Comparison of ENCODE assay signal across 8 cellular contexts in the genomic region with DNA sequence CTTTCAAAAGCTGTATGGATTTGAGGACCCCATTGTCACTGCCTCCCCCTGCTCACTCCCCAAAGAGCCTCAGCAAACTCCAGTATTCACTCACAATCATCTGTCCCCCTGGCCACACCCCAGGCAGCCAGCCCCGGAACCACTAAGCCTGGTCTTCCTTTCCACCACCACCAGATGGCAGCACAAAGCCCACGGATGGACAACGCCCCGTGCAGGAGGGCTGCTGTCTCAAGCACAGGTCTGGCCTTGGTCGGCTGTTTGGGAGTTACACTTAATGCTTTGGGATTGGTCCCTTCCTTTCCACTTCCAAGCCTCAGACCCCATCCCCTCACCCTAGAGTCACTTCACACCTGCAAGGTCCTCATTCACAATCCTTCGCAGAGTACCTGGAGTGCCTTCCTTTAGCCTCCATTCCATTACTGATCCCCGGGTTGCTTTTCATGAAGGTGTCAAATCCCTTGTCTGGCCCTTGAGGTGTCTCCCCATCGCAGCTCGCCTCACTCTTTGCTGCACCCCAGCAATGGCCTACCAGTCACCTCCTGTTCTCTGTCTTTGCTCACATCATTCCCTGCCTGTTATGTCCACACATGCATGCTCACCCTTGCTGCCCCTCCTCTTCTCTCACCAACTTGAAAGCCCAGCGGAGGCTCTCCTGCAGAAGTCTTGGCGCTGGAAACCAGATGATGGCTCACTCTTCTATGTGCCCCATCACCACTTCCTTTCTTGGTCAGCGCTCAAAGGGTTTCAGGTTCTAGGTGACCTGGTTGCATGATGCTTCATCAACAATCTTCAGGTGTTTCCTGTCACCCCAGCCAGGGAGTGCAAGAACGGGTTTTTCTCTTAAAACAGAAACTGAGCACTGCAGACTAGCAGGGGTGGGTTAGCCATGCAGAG. TPM values are rescaled to one million over a fixed set of nuclear protein-coding genes. Genes with fewer than 3 reads are reported as not detected.
DNase-seq lines count a peak whose midpoint lies in the region; ATAC-seq, FAIRE-seq and TF ChIP-seq lines count a peak whose summit lies in the region.

No MANE protein-coding gene starts in this region.

- intact Hi-C loops in left colon (cut with DNase I, micrococcal nuclease), result loop anchor here in 1 of 2 donors (5.0 kb wide), 1 partner anchor 151 kb away; no protein-coding TSS in a partner anchor

- H3K27me3 ChIP-seq in bronchial epithelial cell (ENCODE audit: control insufficient read depth, insufficient read depth, low read length), result no peaks in the 10 kb centered on the region

- DNase-seq in AG09309 (ENCODE audit: low read depth) (no peak), NCI-H2196 (lab: John Stamatoyannopoulos, UW; ENCODE audit: unreplicated experiment) (peak; percentile 88), WTC11 (ENCODE audit: low spot score) (peak; percentile 87), bronchial epithelial cell (ENCODE audit: low read depth) (peak; percentile 54), left colon (peak; percentile 65 to 82)
- peak; percentile 70 to 80 (median 80) for DNase-seq in stimulated activated CD4-positive, alpha-beta T cell treated with anti-CD3 and anti-CD28 coated beads, TNF-alpha, amount 100 ng/mL, for 24 hours (ENCODE audit: low read depth in 3 of 3)

- no peaks in the 10 kb centered on the region for H3K4me1 Mint-ChIP-seq in WTC11

- FAIRE-seq in bronchial epithelial cell (lab: Jason Lieb, UNC), result no peak

- POLR2A ChIA-PET in WTC11 (lab: Charles Lee), result no interaction called here

- no peak overlapping the region for H3K4me3 Mint-ChIP-seq in WTC11

- H3K4me3 ChIP-seq in AG09309 (ENCODE audit: control insufficient read depth, low read depth, low read length) (no peak overlapping the region), bronchial epithelial cell (ENCODE audit: low read depth, low read length) (no peak overlapping the region)

- H3K9me3 Mint-ChIP-seq in WTC11, result no peaks in the 10 kb centered on the region

- H3K36me3 Mint-ChIP-seq in WTC11, result no peaks in the 10 kb centered on the region

- peak; percentile 90 for TF ChIP-seq CTCF in AG09309 (IDR thresholded peaks at IDR 0.05; ENCODE audit: control insufficient read depth, insufficient read depth, low read depth, low read length, missing control alignments)
- TF ChIP-seq CTCF in WTC11 (IDR thresholded peaks at IDR 0.05), result peak; percentile 82
- TF ChIP-seq CTCF in bronchial epithelial cell (IDR thresholded peaks at IDR 0.05; ENCODE audit: insufficient read depth, low read length, severe bottlenecking), result peak; percentile 91

- CTCF ChIA-PET in WTC11 (lab: Charles Lee), result interaction anchor here (1.6 to 3.2 kb wide), 3 partner anchors 12 to 150 kb away, joined by 7 to 18 read pairs (median 7); no protein-coding TSS in a partner anchor

- no peak overlapping the region for H3K27ac Mint-ChIP-seq in WTC11

- no peaks in the 10 kb centered on the region for H3K36me3 ChIP-seq in bronchial epithelial cell (ENCODE audit: control insufficient read depth, insufficient read depth, low read length)

- ATAC-seq in GM18868 (IDR thresholded peaks at IDR 0.05; ENCODE audit: unreplicated experiment), result peak; percentile 51
- ATAC-seq in HG03064 (IDR thresholded peaks at IDR 0.05; ENCODE audit: low read depth, unreplicated experiment), result peak; percentile 42
- peak; percentile 100 for ATAC-seq in WTC11
- ATAC-seq in left colon, result peak; percentile 94

- peaks cover 5% of the 10 kb centered on the region; the same call in 1 of the 2 replicates for H3K27me3 Mint-ChIP-seq in WTC11 (ENCODE audit: low read depth)

TF ChIP-seq in WTC11, 78 proteins besides CTCF, POLR2A, EP300 and RAD21:
- TF ChIP-seq, protein P1, sequence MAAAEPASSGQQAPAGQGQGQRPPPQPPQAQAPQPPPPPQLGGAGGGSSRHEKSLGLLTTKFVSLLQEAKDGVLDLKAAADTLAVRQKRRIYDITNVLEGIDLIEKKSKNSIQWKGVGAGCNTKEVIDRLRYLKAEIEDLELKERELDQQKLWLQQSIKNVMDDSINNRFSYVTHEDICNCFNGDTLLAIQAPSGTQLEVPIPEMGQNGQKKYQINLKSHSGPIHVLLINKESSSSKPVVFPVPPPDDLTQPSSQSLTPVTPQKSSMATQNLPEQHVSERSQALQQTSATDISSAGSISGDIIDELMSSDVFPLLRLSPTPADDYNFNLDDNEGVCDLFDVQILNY (CRISPR knock-in tag; IDR thresholded peaks at IDR 0.05), result no peak
- TF ChIP-seq ETV6 (CRISPR knock-in tag; IDR thresholded peaks at IDR 0.05) (no peak), ZBTB21 (CRISPR knock-in tag; IDR thresholded peaks at IDR 0.05; ENCODE audit: borderline replicate concordance) (no peak), ZNF317 (CRISPR knock-in tag; IDR thresholded peaks at IDR 0.05; ENCODE audit: borderline replicate concordance, low read depth) (no peak), EMX1 (CRISPR knock-in tag; IDR thresholded peaks at IDR 0.05) (no peak), HMGA2 (CRISPR knock-in tag; IDR thresholded peaks at IDR 0.05) (no peak), FOXJ3 (CRISPR knock-in tag; IDR thresholded peaks at IDR 0.05; ENCODE audit: borderline replicate concordance) (no peak), IRF2 (CRISPR knock-in tag; IDR thresholded peaks at IDR 0.05; ENCODE audit: borderline replicate concordance, low read depth) (no peak)
- TF ChIP-seq, protein P2, sequence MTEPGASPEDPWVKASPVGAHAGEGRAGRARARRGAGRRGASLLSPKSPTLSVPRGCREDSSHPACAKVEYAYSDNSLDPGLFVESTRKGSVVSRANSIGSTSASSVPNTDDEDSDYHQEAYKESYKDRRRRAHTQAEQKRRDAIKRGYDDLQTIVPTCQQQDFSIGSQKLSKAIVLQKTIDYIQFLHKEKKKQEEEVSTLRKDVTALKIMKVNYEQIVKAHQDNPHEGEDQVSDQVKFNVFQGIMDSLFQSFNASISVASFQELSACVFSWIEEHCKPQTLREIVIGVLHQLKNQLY (CRISPR knock-in tag; IDR thresholded peaks at IDR 0.05), result no peak
- TF ChIP-seq, protein P3, sequence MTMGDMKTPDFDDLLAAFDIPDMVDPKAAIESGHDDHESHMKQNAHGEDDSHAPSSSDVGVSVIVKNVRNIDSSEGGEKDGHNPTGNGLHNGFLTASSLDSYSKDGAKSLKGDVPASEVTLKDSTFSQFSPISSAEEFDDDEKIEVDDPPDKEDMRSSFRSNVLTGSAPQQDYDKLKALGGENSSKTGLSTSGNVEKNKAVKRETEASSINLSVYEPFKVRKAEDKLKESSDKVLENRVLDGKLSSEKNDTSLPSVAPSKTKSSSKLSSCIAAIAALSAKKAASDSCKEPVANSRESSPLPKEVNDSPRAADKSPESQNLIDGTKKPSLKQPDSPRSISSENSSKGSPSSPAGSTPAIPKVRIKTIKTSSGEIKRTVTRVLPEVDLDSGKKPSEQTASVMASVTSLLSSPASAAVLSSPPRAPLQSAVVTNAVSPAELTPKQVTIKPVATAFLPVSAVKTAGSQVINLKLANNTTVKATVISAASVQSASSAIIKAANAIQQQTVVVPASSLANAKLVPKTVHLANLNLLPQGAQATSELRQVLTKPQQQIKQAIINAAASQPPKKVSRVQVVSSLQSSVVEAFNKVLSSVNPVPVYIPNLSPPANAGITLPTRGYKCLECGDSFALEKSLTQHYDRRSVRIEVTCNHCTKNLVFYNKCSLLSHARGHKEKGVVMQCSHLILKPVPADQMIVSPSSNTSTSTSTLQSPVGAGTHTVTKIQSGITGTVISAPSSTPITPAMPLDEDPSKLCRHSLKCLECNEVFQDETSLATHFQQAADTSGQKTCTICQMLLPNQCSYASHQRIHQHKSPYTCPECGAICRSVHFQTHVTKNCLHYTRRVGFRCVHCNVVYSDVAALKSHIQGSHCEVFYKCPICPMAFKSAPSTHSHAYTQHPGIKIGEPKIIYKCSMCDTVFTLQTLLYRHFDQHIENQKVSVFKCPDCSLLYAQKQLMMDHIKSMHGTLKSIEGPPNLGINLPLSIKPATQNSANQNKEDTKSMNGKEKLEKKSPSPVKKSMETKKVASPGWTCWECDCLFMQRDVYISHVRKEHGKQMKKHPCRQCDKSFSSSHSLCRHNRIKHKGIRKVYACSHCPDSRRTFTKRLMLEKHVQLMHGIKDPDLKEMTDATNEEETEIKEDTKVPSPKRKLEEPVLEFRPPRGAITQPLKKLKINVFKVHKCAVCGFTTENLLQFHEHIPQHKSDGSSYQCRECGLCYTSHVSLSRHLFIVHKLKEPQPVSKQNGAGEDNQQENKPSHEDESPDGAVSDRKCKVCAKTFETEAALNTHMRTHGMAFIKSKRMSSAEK (CRISPR knock-in tag; IDR thresholded peaks at IDR 0.05; ENCODE audit: borderline replicate concordance), result no peak
- TF ChIP-seq, protein P4, sequence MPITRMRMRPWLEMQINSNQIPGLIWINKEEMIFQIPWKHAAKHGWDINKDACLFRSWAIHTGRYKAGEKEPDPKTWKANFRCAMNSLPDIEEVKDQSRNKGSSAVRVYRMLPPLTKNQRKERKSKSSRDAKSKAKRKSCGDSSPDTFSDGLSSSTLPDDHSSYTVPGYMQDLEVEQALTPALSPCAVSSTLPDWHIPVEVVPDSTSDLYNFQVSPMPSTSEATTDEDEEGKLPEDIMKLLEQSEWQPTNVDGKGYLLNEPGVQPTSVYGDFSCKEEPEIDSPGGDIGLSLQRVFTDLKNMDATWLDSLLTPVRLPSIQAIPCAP (CRISPR knock-in tag; IDR thresholded peaks at IDR 0.05), result no peak

RNA-seq across cellular contexts. Expression of a gene that starts 24.9 kb away (rescaled TPM):
- total RNA-seq in WTC11 (2021) (0.41 to 0.87 TPM (median 0.50 TPM) in 3 replicates), bronchial epithelial cell (not detected in 2 replicates), left colon (1 to 10 TPM in 1 of 2 donors, under 1 TPM in 1; 0.27 to 1.0 TPM)

RNA-seq across cellular contexts. Expression of a gene that starts 43.7 kb away (rescaled TPM):
- total RNA-seq in WTC11 (2021) (1.1 to 1.2 TPM (median 1.2 TPM) in 3 replicates), bronchial epithelial cell (not detected in 2 replicates), left colon (1 to 10 TPM in 1 of 2 donors, under 1 TPM in 1; 0.92 to 3.4 TPM)

Comparison
In these comparisons a context has a peak if more than half of its experiments do, and no peak if none do; other contexts are left out.
1. ATAC-seq: peak in every context shown above with its lines; median percentile 100 in WTC11; 94 in left colon; 51 in GM18868; 42 in HG03064.